Comparison of ENCODE assay signal across 1 cellular context in genomic region chr18:58402951-58403702, GRCh38.
TF ChIP-seq lines count a peak whose summit lies in the region.

No MANE protein-coding gene starts in this region.

TF ChIP-seq in HepG2, 621 proteins besides CTCF, POLR2A, EP300 and RAD21 (continued from another document):
- TF ChIP-seq ATF2 (CRISPR knock-in tag; IDR thresholded peaks at IDR 0.05) (peak; percentile 90), ZNF678 (CRISPR knock-in tag; IDR thresholded peaks at IDR 0.05) (no peak), PITX1 (CRISPR knock-in tag; IDR thresholded peaks at IDR 0.05) (peak; percentile 91), RFX1 (IDR thresholded peaks at IDR 0.05) (no peak), SYNCRIP (IDR thresholded peaks at IDR 0.05; ENCODE audit: insufficient read depth, low read depth, low read length) (no peak), SNAPC4 (CRISPR knock-in tag; IDR thresholded peaks at IDR 0.05) (peak; percentile 92), E2F2 (CRISPR knock-in tag; IDR thresholded peaks at IDR 0.05; ENCODE audit: borderline replicate concordance) (0 out of 2 replicates have a peak, but pooled peaks have one; percentile 31), ZSCAN29 (CRISPR knock-in tag; conservative IDR thresholded peaks at IDR 0.05) (0 out of 2 replicates have a peak, but pooled peaks have one; percentile 56), KAT2B (IDR thresholded peaks at IDR 0.05; ENCODE audit: borderline replicate concordance, low read depth, low read length) (no peak), ZSCAN31 (CRISPR knock-in tag; IDR thresholded peaks at IDR 0.05; ENCODE audit: low read depth) (0 out of 2 replicates have a peak, but pooled peaks have one; percentile 35), ZNF781 (CRISPR knock-in tag; IDR thresholded peaks at IDR 0.05; ENCODE audit: borderline replicate concordance, not compliant biosample characterization) (peak; percentile 7), TSC22D2 (CRISPR knock-in tag; IDR thresholded peaks at IDR 0.05; ENCODE audit: borderline replicate concordance) (peak; percentile 83; the same call in 1 of the 2 replicates), SP140L (CRISPR knock-in tag; IDR thresholded peaks at IDR 0.05; ENCODE audit: borderline replicate concordance) (no peak), ZNF574 (CRISPR knock-in tag; IDR thresholded peaks at IDR 0.05) (peak; percentile 86), NFE2 (CRISPR knock-in tag; IDR thresholded peaks at IDR 0.05) (no peak), TRIM24 (CRISPR knock-in tag; IDR thresholded peaks at IDR 0.05) (peak; percentile 80; the same call in 1 of the 2 replicates), ZNF605 (CRISPR knock-in tag; IDR thresholded peaks at IDR 0.05) (peak; percentile 85), ZNF326 (CRISPR knock-in tag; IDR thresholded peaks at IDR 0.05; ENCODE audit: borderline replicate concordance) (no peak), SMARCC2 (IDR thresholded peaks at IDR 0.05) (no peak), ZNF235 (CRISPR knock-in tag; IDR thresholded peaks at IDR 0.05; ENCODE audit: borderline replicate concordance) (peak; percentile 93; the same call in 1 of the 2 replicates), DRAP1 (CRISPR knock-in tag; IDR thresholded peaks at IDR 0.05) (peak; percentile 75), HMGXB3 (CRISPR knock-in tag; IDR thresholded peaks at IDR 0.05; ENCODE audit: borderline replicate concordance) (no peak), TOE1 (CRISPR knock-in tag; IDR thresholded peaks at IDR 0.05) (no peak), ZBTB21 (CRISPR knock-in tag; IDR thresholded peaks at IDR 0.05) (no peak), NR3C1 (CRISPR knock-in tag; IDR thresholded peaks at IDR 0.05) (no peak), ZNF713 (CRISPR knock-in tag; IDR thresholded peaks at IDR 0.05) (no peak; the same call in 1 of the 2 replicates), U2AF1 (optimal IDR thresholded peaks at IDR 0.05; ENCODE audit: low read depth, low read length) (peak; percentile 63), ZNF510 (CRISPR knock-in tag; IDR thresholded peaks at IDR 0.05; ENCODE audit: low read depth) (no peak), ZNF335 (CRISPR knock-in tag; IDR thresholded peaks at IDR 0.05) (peak; percentile 43; the same call in 1 of the 2 replicates)
- TF ChIP-seq, protein P1, sequence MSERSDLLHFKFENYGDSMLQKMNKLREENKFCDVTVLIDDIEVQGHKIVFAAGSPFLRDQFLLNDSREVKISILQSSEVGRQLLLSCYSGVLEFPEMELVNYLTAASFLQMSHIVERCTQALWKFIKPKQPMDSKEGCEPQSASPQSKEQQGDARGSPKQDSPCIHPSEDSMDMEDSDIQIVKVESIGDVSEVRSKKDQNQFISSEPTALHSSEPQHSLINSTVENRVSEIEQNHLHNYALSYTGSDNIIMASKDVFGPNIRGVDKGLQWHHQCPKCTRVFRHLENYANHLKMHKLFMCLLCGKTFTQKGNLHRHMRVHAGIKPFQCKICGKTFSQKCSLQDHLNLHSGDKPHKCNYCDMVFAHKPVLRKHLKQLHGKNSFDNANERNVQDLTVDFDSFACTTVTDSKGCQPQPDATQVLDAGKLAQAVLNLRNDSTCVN (CRISPR knock-in tag; IDR thresholded peaks at IDR 0.05; ENCODE audit: borderline replicate concordance), result peak; percentile 83; the same call in 1 of the 2 replicates
- TF ChIP-seq, protein P2, sequence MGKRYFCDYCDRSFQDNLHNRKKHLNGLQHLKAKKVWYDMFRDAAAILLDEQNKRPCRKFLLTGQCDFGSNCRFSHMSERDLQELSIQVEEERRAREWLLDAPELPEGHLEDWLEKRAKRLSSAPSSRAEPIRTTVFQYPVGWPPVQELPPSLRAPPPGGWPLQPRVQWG (CRISPR knock-in tag; IDR thresholded peaks at IDR 0.05; ENCODE audit: borderline replicate concordance, low read depth), result no peak
- TF ChIP-seq, protein P3, sequence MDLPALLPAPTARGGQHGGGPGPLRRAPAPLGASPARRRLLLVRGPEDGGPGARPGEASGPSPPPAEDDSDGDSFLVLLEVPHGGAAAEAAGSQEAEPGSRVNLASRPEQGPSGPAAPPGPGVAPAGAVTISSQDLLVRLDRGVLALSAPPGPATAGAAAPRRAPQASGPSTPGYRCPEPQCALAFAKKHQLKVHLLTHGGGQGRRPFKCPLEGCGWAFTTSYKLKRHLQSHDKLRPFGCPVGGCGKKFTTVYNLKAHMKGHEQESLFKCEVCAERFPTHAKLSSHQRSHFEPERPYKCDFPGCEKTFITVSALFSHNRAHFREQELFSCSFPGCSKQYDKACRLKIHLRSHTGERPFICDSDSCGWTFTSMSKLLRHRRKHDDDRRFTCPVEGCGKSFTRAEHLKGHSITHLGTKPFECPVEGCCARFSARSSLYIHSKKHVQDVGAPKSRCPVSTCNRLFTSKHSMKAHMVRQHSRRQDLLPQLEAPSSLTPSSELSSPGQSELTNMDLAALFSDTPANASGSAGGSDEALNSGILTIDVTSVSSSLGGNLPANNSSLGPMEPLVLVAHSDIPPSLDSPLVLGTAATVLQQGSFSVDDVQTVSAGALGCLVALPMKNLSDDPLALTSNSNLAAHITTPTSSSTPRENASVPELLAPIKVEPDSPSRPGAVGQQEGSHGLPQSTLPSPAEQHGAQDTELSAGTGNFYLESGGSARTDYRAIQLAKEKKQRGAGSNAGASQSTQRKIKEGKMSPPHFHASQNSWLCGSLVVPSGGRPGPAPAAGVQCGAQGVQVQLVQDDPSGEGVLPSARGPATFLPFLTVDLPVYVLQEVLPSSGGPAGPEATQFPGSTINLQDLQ (CRISPR knock-in tag; IDR thresholded peaks at IDR 0.05), result peak; percentile 57; the same call in 1 of the 2 replicates
